Comparison of ENCODE assay signal across 2 cellular contexts in genomic region chr12:100414756-100415155, GRCh38.
TF ChIP-seq lines count a peak whose summit lies in the region.

No MANE protein-coding gene starts in this region.

TF ChIP-seq in HepG2, 621 proteins besides CTCF, POLR2A, EP300 and RAD21:
- TF ChIP-seq GTF3A (CRISPR knock-in tag; conservative IDR thresholded peaks at IDR 0.05) (no peak), BRCA1 (CRISPR knock-in tag; IDR thresholded peaks at IDR 0.05) (no peak), NFE2 (CRISPR knock-in tag; IDR thresholded peaks at IDR 0.05) (no peak), TAF15 (IDR thresholded peaks at IDR 0.05; ENCODE audit: low read depth, low read length, poor library complexity, severe bottlenecking) (no peak), ZNF17 (CRISPR knock-in tag; IDR thresholded peaks at IDR 0.05) (no peak), TFDP2 (CRISPR knock-in tag; IDR thresholded peaks at IDR 0.05) (no peak), PRDM15 (CRISPR knock-in tag; IDR thresholded peaks at IDR 0.05) (no peak), ZNF33B (CRISPR knock-in tag; IDR thresholded peaks at IDR 0.05) (no peak), PRPF4 (IDR thresholded peaks at IDR 0.05; ENCODE audit: low read depth, low read length, poor library complexity, severe bottlenecking) (no peak), RXRA (CRISPR knock-in tag; IDR thresholded peaks at IDR 0.05) (no peak), SP5 (CRISPR knock-in tag; IDR thresholded peaks at IDR 0.05; ENCODE audit: borderline replicate concordance, low read depth) (no peak)

TF ChIP-seq in H1, 55 proteins besides CTCF, POLR2A, EP300 and RAD21:
- TF ChIP-seq ASH2L (IDR thresholded peaks at IDR 0.05; ENCODE audit: low read length): no peak
- no peak for TF ChIP-seq KDM5A (IDR thresholded peaks at IDR 0.05; ENCODE audit: low read length)
- no peak for TF ChIP-seq GABPA (IDR thresholded peaks at IDR 0.05; ENCODE audit: borderline replicate concordance, insufficient read depth, low read length)
- TF ChIP-seq HDAC6 (IDR thresholded peaks at IDR 0.05; ENCODE audit: low read depth, low read length): no peak
- no peak for TF ChIP-seq ATF3 (IDR thresholded peaks at IDR 0.05; ENCODE audit: insufficient read depth, low read depth, low read length)
- no peak for TF ChIP-seq FOSL1 (IDR thresholded peaks at IDR 0.05; ENCODE audit: insufficient read depth, low read depth, low read length)
- no peak for TF ChIP-seq JUND (IDR thresholded peaks at IDR 0.05; ENCODE audit: low read length)
- TF ChIP-seq POU5F1 (IDR thresholded peaks at IDR 0.05; ENCODE audit: low read depth, low read length): no peak
- no peak for TF ChIP-seq MAX (IDR thresholded peaks at IDR 0.05)
- no peak for TF ChIP-seq CBX5 (IDR thresholded peaks at IDR 0.05; ENCODE audit: low read depth, low read length)
- no peak for TF ChIP-seq GTF2F1 (IDR thresholded peaks at IDR 0.05; ENCODE audit: borderline replicate concordance, low read depth, low read length)
- TF ChIP-seq KDM1A (IDR thresholded peaks at IDR 0.05; ENCODE audit: borderline replicate concordance, low read length): no peak
- no peak for TF ChIP-seq BRCA1 (IDR thresholded peaks at IDR 0.05; ENCODE audit: low read depth, low read length)
- no peak for TF ChIP-seq RNF2 (IDR thresholded peaks at IDR 0.05; ENCODE audit: borderline replicate concordance, low read depth, low read length, missing control alignments, poor library complexity, severe bottlenecking)
- no peak for TF ChIP-seq TBP (IDR thresholded peaks at IDR 0.05; ENCODE audit: low read depth, low read length)
- TF ChIP-seq JUN (IDR thresholded peaks at IDR 0.05; ENCODE audit: low read depth, low read length): no peak
- TF ChIP-seq KDM4A (IDR thresholded peaks at IDR 0.05; ENCODE audit: low read depth, low read length, severe bottlenecking): no peak
- no peak for TF ChIP-seq CBX8 (IDR thresholded peaks at IDR 0.05; ENCODE audit: borderline replicate concordance, low read depth, low read length)
